In the genomic region with DNA sequence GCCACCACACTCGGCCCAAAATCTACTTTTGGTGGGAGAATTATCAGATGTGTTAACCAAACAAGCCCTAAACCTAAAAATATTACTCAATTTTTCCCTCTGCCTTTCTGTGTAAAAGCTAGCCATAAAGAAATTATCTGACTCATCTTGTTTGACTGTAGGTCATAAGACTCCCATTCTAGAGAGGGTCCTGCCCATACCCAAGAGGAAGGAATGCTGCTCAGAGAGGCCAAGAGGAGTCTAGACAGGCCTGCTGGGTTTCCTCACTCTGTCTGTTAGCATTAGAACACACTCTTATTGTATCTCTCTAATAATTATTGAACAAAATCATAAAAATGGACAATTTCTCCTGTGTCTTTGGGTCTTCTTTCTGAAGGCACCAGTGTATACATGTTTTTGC, we compare ENCODE assay signal across 21 cellular contexts. TPM values are rescaled to one million over a fixed set of nuclear protein-coding genes. Genes with fewer than 3 reads are reported as not detected.
"Had no signal": no experiment of that assay in that cellular context is flagged by ENCODE, and none has a peak within 500 bp of the region (broad histone marks: within the 10 kb centered on the region; RNA-seq: fewer than 3 reads in every experiment).

No MANE protein-coding gene starts in this region.

- H3K4me1 ChIP-seq: gastrocnemius medialis, upper lobe of right lung had no signal

- H3K27ac ChIP-seq: cardiac muscle cell, gastrocnemius medialis, upper lobe of right lung, WERI-Rb-1 had no signal

- H3K36me3 ChIP-seq: cardiac muscle cell, gastrocnemius medialis, upper lobe of right lung, WERI-Rb-1 had no signal

- DNase-seq: activated CD4-positive, alpha-beta T cell treated with anti-CD3 and anti-CD28 coated beads, Interleukin-2, amount 10 ng/mL, durations not matched to agents 7 days and 5 days; activated CD4-positive, CD25-positive, alpha-beta regulatory T cell treated with anti-CD3 and anti-CD28 coated beads, Interleukin-2, amount 50 U/mL, for 72 hours; activated CD8-positive, alpha-beta memory T cell treated with anti-CD3 and anti-CD28 coated beads, Interleukin-2, amount 10 ng/mL, durations not matched to agents 7 days and 5 days; activated CD8-positive, alpha-beta T cell treated with anti-CD3 and anti-CD28 coated beads for 36 hours; activated effector memory CD4-positive, alpha-beta T cell treated with anti-CD3 and anti-CD28 coated beads, Interleukin-2, amount 50 U/mL, for 16 hours; activated naive CD4-positive, alpha-beta T cell treated with anti-CD3 and anti-CD28 coated beads, Interleukin-2, amount 10 ng/mL, durations not matched to agents 7 days and 5 days; activated T-cell treated with anti-CD3 and anti-CD28 coated beads for 4 hours; erythroblast; gastrocnemius medialis; kidney; midbrain; natural killer cell; stimulated activated CD4-positive, alpha-beta T cell treated with anti-CD3 and anti-CD28 coated beads, Interleukin-4, amount 100 ng/mL, for 24 hours; stimulated activated naive CD8-positive, alpha-beta T cell treated with anti-CD3 and anti-CD28 coated beads, Interleukin-15, Interleukin-2, amounts not matched to agents 100 U/mL and 50 U/mL, for 24 hours; T-cell; upper lobe of right lung; WERI-Rb-1 had no signal

- H3K27me3 ChIP-seq: cardiac muscle cell, gastrocnemius medialis, upper lobe of right lung had no signal

- H3K4me3 ChIP-seq: cardiac muscle cell, gastrocnemius medialis, lung, upper lobe of right lung had no signal

- H3K9me3 ChIP-seq: gastrocnemius medialis, upper lobe of right lung had no signal

- ATAC-seq: activated CD8-positive, alpha-beta memory T cell treated with anti-CD3 and anti-CD28 coated beads, Interleukin-2, amount 10 ng/mL, durations not matched to agents 7 days and 5 days; activated CD8-positive, alpha-beta T cell treated with anti-CD3 and anti-CD28 coated beads for 36 hours; gastrocnemius medialis; left lobe of liver; natural killer cell; stimulated activated naive CD8-positive, alpha-beta T cell treated with anti-CD3 and anti-CD28 coated beads, Interleukin-15, Interleukin-2, amounts not matched to agents 100 U/mL and 50 U/mL, for 24 hours; T-cell; upper lobe of right lung had no signal

RNA-seq across cellular contexts. Expression of a gene that starts 26.1 kb away (rescaled TPM):
- total RNA-seq: activated CD8-positive, alpha-beta memory T cell treated with anti-CD3 and anti-CD28 coated beads, Interleukin-2, amount 10 ng/mL, durations not matched to agents 7 days and 5 days; natural killer cell; osteoblast; T-cell had no signal
